In the genomic region with DNA sequence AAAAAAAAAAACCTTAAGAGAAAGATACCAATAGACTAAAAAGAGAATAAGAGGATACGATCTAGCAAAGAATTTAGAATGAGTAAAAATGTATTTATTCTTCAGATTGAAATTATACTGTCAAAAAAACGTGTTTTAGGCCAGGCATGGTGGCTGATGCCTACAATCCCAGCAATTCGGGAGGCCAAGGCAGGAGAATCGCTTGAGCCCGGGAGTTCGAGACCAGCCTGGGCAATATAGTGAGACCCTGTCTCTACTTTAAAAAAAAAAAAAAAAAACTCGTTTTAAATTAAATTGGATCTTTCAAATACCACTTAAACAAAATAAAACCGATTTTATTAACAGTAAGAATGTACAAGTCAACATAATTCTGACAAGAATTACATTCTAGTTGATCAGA, we compare ENCODE assay signal across 26 cellular contexts.
"Had no signal": no experiment of that assay in that cellular context is flagged by ENCODE, and none has a peak within 500 bp of the region (broad histone marks: within the 10 kb centered on the region; RNA-seq: fewer than 3 reads in every experiment).

No MANE protein-coding gene starts in this region.

- DNase-seq: colonic mucosa; cortex of kidney; dermis blood vessel endothelial cell; dorsolateral prefrontal cortex; effector CD4-positive, alpha-beta T cell; effector CD8-positive, alpha-beta T cell; effector memory CD4-positive, alpha-beta T cell; effector memory CD8-positive, alpha-beta T cell; endodermal cell; erythroblast; esophagus squamous epithelium; foreskin fibroblast; foreskin keratinocyte; foreskin melanocyte; gastrocnemius medialis; glutamatergic neuron; head of caudate nucleus; heart left ventricle; heart right ventricle had no signal

- FAIRE-seq: colon, endometrium, endothelial cell of umbilical vein had no signal

- H3K27ac ChIP-seq: colonic mucosa, coronary artery, dorsolateral prefrontal cortex, epithelial cell of prostate, esophagus muscularis mucosa, esophagus squamous epithelium, foreskin keratinocyte, gastrocnemius medialis, gastroesophageal sphincter, heart left ventricle, heart right ventricle had no signal
